8 cellular contexts compared by ENCODE assay signal in the genomic region with DNA sequence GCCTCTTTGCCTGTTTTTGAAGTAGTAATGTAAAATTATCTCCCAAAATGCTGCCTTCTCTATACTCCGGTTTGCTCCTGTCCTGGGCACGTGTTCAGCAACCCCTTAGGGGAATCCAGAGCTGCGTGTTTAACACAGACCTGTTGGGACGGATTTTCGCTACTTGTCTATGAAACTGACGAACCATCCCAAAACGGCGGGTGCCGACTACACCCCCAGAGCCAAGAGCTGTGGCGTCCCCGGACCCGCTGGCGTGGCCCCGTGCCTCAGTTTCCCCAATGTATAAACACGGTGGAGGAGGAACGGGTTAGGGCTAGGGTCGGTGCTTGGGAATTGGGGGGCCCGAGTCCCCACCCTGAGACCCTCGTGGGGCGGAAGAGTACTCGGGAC. TPM values are rescaled to one million over a fixed set of nuclear protein-coding genes. Genes with fewer than 3 reads are reported as not detected.
DNase-seq lines count a peak whose midpoint lies in the region; ATAC-seq, FAIRE-seq and TF ChIP-seq lines count a peak whose summit lies in the region.

No MANE protein-coding gene starts in this region.

- no peaks in the 10 kb centered on the region for H3K9me3 Mint-ChIP-seq in activated B cell treated with CpG ODN at 0.5 μM for 24 hours
- no peaks in the 10 kb centered on the region for H3K9me3 Mint-ChIP-seq in naive thymus-derived CD4-positive, alpha-beta T cell

- intact Hi-C loops in activated B cell treated with CpG ODN at 0.5 μM for 24 hours (cut with micrococcal nuclease) (loop anchor here (1.0 to 5.0 kb wide), 3 partner anchors 68 to 1412 kb away; no protein-coding TSS in a partner anchor), upper lobe of right lung (cut with DNase I) (no loop called here)
- intact Hi-C loops in naive thymus-derived CD4-positive, alpha-beta T cell (cut with micrococcal nuclease): loop anchor here (2.0 to 10.0 kb wide), 7 partner anchors 1170 to 1866 kb away; no protein-coding TSS in a partner anchor

- peaks cover 11 to 13% of the 10 kb centered on the region in 2 donors for H3K4me1 ChIP-seq in naive thymus-derived CD4-positive, alpha-beta T cell (ENCODE audit: control insufficient read depth in 2 of 2, insufficient read depth in 2 of 2, low read length in 2 of 2)
- peaks cover 3% of the 10 kb centered on the region for H3K4me1 ChIP-seq in upper lobe of right lung

- H3K27me3 ChIP-seq in H7 (ENCODE audit: control insufficient read depth, insufficient read depth, low read length) (no peaks in the 10 kb centered on the region), upper lobe of right lung (no peaks in the 10 kb centered on the region)
- no peaks in the 10 kb centered on the region for H3K27me3 ChIP-seq in naive thymus-derived CD4-positive, alpha-beta T cell (ENCODE audit: control insufficient read depth in 2 of 2, insufficient read depth in 2 of 2, low read length in 2 of 2)

- no peaks in the 10 kb centered on the region for H3K9me3 ChIP-seq in naive thymus-derived CD4-positive, alpha-beta T cell (ENCODE audit: control insufficient read depth in 2 of 3, low read length in 3 of 3)
- H3K9me3 ChIP-seq in upper lobe of right lung: no peaks in the 10 kb centered on the region

- H3K4me3 Mint-ChIP-seq in activated B cell treated with CpG ODN at 0.5 μM for 24 hours: peak overlapping the region; percentile 92
- peak overlapping the region; percentile 83 to 94 (median 92) for H3K4me3 Mint-ChIP-seq in naive thymus-derived CD4-positive, alpha-beta T cell

- peaks cover 5% of the 10 kb centered on the region for H3K36me3 Mint-ChIP-seq in activated B cell treated with CpG ODN at 0.5 μM for 24 hours (ENCODE audit: low read depth)
- H3K36me3 Mint-ChIP-seq in naive thymus-derived CD4-positive, alpha-beta T cell: peaks cover 0 to 5% (median 0%) of the 10 kb centered on the region in 5 donors

- no peak for ATAC-seq in activated B cell treated with CpG ODN at 0.5 μM for 24 hours (ENCODE audit: low read depth)
- no peak for ATAC-seq in naive thymus-derived CD4-positive, alpha-beta T cell
- peak; percentile 5 for ATAC-seq in upper lobe of right lung
- ATAC-seq in HG02763 (IDR thresholded peaks at IDR 0.05; ENCODE audit: unreplicated experiment): no peak

- TF ChIP-seq CTCF in AG09309 (IDR thresholded peaks at IDR 0.05; ENCODE audit: control insufficient read depth, insufficient read depth, low read depth, low read length, missing control alignments) (no peak), activated B cell treated with CpG ODN at 0.5 μM for 24 hours (IDR thresholded peaks at IDR 0.05) (no peak), epithelial cell of proximal tubule (conservative IDR thresholded peaks at IDR 0.05; ENCODE audit: low read depth, low read length) (no peak), upper lobe of right lung (IDR thresholded peaks at IDR 0.05) (no peak)

- DNase-seq in AG09309 (ENCODE audit: low read depth): no peak
- DNase-seq in H7: no peak
- DNase-seq in activated B cell treated with CpG ODN at 0.5 μM for 24 hours: no peak
- DNase-seq in epithelial cell of proximal tubule (ENCODE audit: low read depth): no peak
- peak in 3 of 9 donors; percentile 12 to 21 (median 20) for DNase-seq in naive thymus-derived CD4-positive, alpha-beta T cell
- peak; percentile 67 for DNase-seq in upper lobe of right lung
- no peak for DNase-seq in H54 (ENCODE audit: insufficient read length, low spot score)

- TF ChIP-seq POLR2A in H54 (IDR thresholded peaks at IDR 0.05; ENCODE audit: low read depth, low read length): no peak

- H3K36me3 ChIP-seq in H7 (replicated peaks; ENCODE audit: control insufficient read depth, insufficient read depth, low read length) (no peaks in the 10 kb centered on the region), upper lobe of right lung (no peaks in the 10 kb centered on the region)
- H3K36me3 ChIP-seq in naive thymus-derived CD4-positive, alpha-beta T cell (ENCODE audit: control insufficient read depth in 2 of 3, insufficient read depth in 3 of 3, low read length in 3 of 3): no peaks in the 10 kb centered on the region

- H3K27ac Mint-ChIP-seq in activated B cell treated with CpG ODN at 0.5 μM for 24 hours: peak overlapping the region; percentile 85
- H3K27ac Mint-ChIP-seq in naive thymus-derived CD4-positive, alpha-beta T cell: peak overlapping the region; percentile 51 to 95 (median 84)

- H3K4me1 Mint-ChIP-seq in activated B cell treated with CpG ODN at 0.5 μM for 24 hours: peaks cover 22% of the 10 kb centered on the region
- peaks cover 10 to 27% (median 25%) of the 10 kb centered on the region in 7 donors for H3K4me1 Mint-ChIP-seq in naive thymus-derived CD4-positive, alpha-beta T cell

- no peak for FAIRE-seq in H54 (lab: Jason Lieb, UNC)

- POLR2A ChIA-PET in activated B cell treated with CpG ODN at 0.5 μM for 24 hours (lab: Charles Lee): no interaction called here
- POLR2A ChIA-PET in naive thymus-derived CD4-positive, alpha-beta T cell (lab: Charles Lee): no interaction called here

- H3K4me3 ChIP-seq in AG09309 (ENCODE audit: control insufficient read depth, low read depth, low read length) (peak overlapping the region; percentile 77), H7 (ENCODE audit: insufficient read depth, low read depth, low read length) (peak overlapping the region; percentile 65), epithelial cell of proximal tubule (ENCODE audit: low read depth, low read length) (peak overlapping the region; percentile 70), upper lobe of right lung (peak overlapping the region; percentile 79)
- H3K4me3 ChIP-seq in naive thymus-derived CD4-positive, alpha-beta T cell (ENCODE audit: low read length): peak overlapping the region; percentile 83

- peaks cover 2% of the 10 kb centered on the region for H3K27me3 Mint-ChIP-seq in activated B cell treated with CpG ODN at 0.5 μM for 24 hours
- peaks cover 0 to 9% (median 3%) of the 10 kb centered on the region in 5 donors for H3K27me3 Mint-ChIP-seq in naive thymus-derived CD4-positive, alpha-beta T cell

- H3K27ac ChIP-seq in naive thymus-derived CD4-positive, alpha-beta T cell (ENCODE audit: low read depth, low read length): peak overlapping the region; percentile 80
- H3K27ac ChIP-seq in upper lobe of right lung: peak overlapping the region; percentile 80

- CTCF ChIA-PET in activated B cell treated with CpG ODN at 0.5 μM for 24 hours (lab: Charles Lee): no interaction called here
- CTCF ChIA-PET in naive thymus-derived CD4-positive, alpha-beta T cell (lab: Charles Lee): no interaction called here

RNA-seq across cellular contexts. Expression of a gene that starts 0.5 kb away (rescaled TPM):
- 2.1 and 2.7 TPM in 2 replicates for total RNA-seq in H7 (2014; rRNA removed; shearing (Covaris generic))
- total RNA-seq in activated B cell treated with CpG ODN at 0.5 μM for 24 hours (3.8 and 5.5 TPM in 2 replicates), epithelial cell of proximal tubule (0.65 and 3.7 TPM in 2 replicates), upper lobe of right lung (9.6 TPM)
- total RNA-seq in naive thymus-derived CD4-positive, alpha-beta T cell: 100 to 1,000 TPM in 4 of 5 experiments, 10 to 100 TPM in 1; 53.4 to 230 (median 191) TPM
- polyA plus RNA-seq in naive thymus-derived CD4-positive, alpha-beta T cell: 10 to 100 TPM; 51.2 to 54.3 TPM
